2 cellular contexts compared by ENCODE assay signal in the genomic region with DNA sequence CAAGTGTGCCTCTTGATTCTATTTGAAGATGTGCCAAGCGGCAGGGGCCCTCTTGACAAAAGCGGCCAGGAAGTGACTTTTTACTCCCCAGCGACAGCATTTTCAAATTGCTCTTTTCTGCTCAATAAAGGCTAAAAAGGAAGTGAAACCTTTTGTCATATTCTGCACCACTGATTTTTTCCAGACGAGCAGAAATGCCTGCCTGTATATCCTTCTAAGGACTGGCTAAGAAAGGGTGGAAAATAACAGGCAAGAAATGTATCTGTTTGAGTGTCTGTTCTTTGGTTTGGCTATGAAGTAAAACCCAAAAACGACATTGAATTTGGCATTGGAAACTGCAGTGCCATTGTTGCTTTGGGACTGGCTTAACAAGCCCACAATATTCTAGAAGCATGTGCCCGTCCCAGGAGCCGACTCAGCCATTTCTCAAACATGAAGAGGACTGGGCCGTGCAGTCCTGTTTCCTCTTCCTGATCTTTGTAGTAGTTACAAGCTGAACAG.
TF ChIP-seq lines count a peak whose summit lies in the region.

No MANE protein-coding gene starts in this region.

TF ChIP-seq in liver, 16 proteins besides CTCF, POLR2A, EP300 and RAD21:
- TF ChIP-seq GABPA (IDR thresholded peaks at IDR 0.05 in 1 of 2, conservative IDR thresholded peaks at IDR 0.05 in 1 of 2) (no peak), NR2F2 (IDR thresholded peaks at IDR 0.05) (no peak), YY1 (IDR thresholded peaks at IDR 0.05) (no peak), TAF1 (conservative IDR thresholded peaks at IDR 0.05) (no peak), EGR1 (IDR thresholded peaks at IDR 0.05; ENCODE audit: low read depth in 2 of 2) (no peak), FOXA2 (IDR thresholded peaks at IDR 0.05) (no peak), HNF4G (IDR thresholded peaks at IDR 0.05) (no peak), RXRA (IDR thresholded peaks at IDR 0.05) (no peak), SP1 (IDR thresholded peaks at IDR 0.05) (no peak), HNF4A (conservative IDR thresholded peaks at IDR 0.05) (no peak), FOXA1 (IDR thresholded peaks at IDR 0.05) (no peak)
- TF ChIP-seq, protein P1, sequence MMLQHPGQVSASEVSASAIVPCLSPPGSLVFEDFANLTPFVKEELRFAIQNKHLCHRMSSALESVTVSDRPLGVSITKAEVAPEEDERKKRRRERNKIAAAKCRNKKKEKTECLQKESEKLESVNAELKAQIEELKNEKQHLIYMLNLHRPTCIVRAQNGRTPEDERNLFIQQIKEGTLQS (IDR thresholded peaks at IDR 0.05) = no peak
- TF ChIP-seq, protein P2, sequence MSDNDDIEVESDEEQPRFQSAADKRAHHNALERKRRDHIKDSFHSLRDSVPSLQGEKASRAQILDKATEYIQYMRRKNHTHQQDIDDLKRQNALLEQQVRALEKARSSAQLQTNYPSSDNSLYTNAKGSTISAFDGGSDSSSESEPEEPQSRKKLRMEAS (IDR thresholded peaks at IDR 0.05) = no peak
- TF ChIP-seq, protein P3, sequence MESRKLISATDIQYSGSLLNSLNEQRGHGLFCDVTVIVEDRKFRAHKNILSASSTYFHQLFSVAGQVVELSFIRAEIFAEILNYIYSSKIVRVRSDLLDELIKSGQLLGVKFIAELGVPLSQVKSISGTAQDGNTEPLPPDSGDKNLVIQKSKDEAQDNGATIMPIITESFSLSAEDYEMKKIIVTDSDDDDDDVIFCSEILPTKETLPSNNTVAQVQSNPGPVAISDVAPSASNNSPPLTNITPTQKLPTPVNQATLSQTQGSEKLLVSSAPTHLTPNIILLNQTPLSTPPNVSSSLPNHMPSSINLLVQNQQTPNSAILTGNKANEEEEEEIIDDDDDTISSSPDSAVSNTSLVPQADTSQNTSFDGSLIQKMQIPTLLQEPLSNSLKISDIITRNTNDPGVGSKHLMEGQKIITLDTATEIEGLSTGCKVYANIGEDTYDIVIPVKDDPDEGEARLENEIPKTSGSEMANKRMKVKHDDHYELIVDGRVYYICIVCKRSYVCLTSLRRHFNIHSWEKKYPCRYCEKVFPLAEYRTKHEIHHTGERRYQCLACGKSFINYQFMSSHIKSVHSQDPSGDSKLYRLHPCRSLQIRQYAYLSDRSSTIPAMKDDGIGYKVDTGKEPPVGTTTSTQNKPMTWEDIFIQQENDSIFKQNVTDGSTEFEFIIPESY (IDR thresholded peaks at IDR 0.05) = no peak
- TF ChIP-seq, protein P4, sequence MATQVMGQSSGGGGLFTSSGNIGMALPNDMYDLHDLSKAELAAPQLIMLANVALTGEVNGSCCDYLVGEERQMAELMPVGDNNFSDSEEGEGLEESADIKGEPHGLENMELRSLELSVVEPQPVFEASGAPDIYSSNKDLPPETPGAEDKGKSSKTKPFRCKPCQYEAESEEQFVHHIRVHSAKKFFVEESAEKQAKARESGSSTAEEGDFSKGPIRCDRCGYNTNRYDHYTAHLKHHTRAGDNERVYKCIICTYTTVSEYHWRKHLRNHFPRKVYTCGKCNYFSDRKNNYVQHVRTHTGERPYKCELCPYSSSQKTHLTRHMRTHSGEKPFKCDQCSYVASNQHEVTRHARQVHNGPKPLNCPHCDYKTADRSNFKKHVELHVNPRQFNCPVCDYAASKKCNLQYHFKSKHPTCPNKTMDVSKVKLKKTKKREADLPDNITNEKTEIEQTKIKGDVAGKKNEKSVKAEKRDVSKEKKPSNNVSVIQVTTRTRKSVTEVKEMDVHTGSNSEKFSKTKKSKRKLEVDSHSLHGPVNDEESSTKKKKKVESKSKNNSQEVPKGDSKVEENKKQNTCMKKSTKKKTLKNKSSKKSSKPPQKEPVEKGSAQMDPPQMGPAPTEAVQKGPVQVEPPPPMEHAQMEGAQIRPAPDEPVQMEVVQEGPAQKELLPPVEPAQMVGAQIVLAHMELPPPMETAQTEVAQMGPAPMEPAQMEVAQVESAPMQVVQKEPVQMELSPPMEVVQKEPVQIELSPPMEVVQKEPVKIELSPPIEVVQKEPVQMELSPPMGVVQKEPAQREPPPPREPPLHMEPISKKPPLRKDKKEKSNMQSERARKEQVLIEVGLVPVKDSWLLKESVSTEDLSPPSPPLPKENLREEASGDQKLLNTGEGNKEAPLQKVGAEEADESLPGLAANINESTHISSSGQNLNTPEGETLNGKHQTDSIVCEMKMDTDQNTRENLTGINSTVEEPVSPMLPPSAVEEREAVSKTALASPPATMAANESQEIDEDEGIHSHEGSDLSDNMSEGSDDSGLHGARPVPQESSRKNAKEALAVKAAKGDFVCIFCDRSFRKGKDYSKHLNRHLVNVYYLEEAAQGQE (IDR thresholded peaks at IDR 0.05) = no peak

TF ChIP-seq in HepG2, 621 proteins besides CTCF, POLR2A, EP300 and RAD21:
- TF ChIP-seq ZNF547 (CRISPR knock-in tag; IDR thresholded peaks at IDR 0.05) (no peak), RXRB (CRISPR knock-in tag; IDR thresholded peaks at IDR 0.05; ENCODE audit: borderline replicate concordance) (no peak), ZNF749 (CRISPR knock-in tag; IDR thresholded peaks at IDR 0.05; ENCODE audit: borderline replicate concordance) (no peak), SMARCE1 (IDR thresholded peaks at IDR 0.05; ENCODE audit: borderline replicate concordance) (no peak), PPARG (CRISPR knock-in tag; conservative IDR thresholded peaks at IDR 0.05) (no peak), IKZF4 (CRISPR knock-in tag; IDR thresholded peaks at IDR 0.05; ENCODE audit: borderline replicate concordance, low read depth, not compliant biosample characterization) (no peak), RARG (CRISPR knock-in tag; IDR thresholded peaks at IDR 0.05; ENCODE audit: low read depth) (no peak)
- TF ChIP-seq, protein P5, sequence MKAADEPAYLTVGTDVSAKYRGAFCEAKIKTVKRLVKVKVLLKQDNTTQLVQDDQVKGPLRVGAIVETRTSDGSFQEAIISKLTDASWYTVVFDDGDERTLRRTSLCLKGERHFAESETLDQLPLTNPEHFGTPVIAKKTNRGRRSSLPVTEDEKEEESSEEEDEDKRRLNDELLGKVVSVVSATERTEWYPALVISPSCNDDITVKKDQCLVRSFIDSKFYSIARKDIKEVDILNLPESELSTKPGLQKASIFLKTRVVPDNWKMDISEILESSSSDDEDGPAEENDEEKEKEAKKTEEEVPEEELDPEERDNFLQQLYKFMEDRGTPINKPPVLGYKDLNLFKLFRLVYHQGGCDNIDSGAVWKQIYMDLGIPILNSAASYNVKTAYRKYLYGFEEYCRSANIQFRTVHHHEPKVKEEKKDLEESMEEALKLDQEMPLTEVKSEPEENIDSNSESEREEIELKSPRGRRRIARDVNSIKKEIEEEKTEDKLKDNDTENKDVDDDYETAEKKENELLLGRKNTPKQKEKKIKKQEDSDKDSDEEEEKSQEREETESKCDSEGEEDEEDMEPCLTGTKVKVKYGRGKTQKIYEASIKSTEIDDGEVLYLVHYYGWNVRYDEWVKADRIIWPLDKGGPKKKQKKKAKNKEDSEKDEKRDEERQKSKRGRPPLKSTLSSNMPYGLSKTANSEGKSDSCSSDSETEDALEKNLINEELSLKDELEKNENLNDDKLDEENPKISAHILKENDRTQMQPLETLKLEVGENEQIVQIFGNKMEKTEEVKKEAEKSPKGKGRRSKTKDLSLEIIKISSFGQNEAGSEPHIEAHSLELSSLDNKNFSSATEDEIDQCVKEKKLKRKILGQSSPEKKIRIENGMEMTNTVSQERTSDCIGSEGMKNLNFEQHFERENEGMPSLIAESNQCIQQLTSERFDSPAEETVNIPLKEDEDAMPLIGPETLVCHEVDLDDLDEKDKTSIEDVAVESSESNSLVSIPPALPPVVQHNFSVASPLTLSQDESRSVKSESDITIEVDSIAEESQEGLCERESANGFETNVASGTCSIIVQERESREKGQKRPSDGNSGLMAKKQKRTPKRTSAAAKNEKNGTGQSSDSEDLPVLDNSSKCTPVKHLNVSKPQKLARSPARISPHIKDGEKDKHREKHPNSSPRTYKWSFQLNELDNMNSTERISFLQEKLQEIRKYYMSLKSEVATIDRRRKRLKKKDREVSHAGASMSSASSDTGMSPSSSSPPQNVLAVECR (CRISPR knock-in tag; IDR thresholded peaks at IDR 0.05; ENCODE audit: borderline replicate concordance) = no peak
- TF ChIP-seq, protein P6, sequence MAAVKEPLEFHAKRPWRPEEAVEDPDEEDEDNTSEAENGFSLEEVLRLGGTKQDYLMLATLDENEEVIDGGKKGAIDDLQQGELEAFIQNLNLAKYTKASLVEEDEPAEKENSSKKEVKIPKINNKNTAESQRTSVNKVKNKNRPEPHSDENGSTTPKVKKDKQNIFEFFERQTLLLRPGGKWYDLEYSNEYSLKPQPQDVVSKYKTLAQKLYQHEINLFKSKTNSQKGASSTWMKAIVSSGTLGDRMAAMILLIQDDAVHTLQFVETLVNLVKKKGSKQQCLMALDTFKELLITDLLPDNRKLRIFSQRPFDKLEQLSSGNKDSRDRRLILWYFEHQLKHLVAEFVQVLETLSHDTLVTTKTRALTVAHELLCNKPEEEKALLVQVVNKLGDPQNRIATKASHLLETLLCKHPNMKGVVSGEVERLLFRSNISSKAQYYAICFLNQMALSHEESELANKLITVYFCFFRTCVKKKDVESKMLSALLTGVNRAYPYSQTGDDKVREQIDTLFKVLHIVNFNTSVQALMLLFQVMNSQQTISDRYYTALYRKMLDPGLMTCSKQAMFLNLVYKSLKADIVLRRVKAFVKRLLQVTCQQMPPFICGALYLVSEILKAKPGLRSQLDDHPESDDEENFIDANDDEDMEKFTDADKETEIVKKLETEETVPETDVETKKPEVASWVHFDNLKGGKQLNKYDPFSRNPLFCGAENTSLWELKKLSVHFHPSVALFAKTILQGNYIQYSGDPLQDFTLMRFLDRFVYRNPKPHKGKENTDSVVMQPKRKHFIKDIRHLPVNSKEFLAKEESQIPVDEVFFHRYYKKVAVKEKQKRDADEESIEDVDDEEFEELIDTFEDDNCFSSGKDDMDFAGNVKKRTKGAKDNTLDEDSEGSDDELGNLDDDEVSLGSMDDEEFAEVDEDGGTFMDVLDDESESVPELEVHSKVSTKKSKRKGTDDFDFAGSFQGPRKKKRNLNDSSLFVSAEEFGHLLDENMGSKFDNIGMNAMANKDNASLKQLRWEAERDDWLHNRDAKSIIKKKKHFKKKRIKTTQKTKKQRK (IDR thresholded peaks at IDR 0.05; ENCODE audit: low read length) = no peak
- TF ChIP-seq, protein P7, sequence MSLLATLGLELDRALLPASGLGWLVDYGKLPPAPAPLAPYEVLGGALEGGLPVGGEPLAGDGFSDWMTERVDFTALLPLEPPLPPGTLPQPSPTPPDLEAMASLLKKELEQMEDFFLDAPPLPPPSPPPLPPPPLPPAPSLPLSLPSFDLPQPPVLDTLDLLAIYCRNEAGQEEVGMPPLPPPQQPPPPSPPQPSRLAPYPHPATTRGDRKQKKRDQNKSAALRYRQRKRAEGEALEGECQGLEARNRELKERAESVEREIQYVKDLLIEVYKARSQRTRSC (CRISPR knock-in tag; IDR thresholded peaks at IDR 0.05; ENCODE audit: low read depth) = no peak
- TF ChIP-seq, protein P8, sequence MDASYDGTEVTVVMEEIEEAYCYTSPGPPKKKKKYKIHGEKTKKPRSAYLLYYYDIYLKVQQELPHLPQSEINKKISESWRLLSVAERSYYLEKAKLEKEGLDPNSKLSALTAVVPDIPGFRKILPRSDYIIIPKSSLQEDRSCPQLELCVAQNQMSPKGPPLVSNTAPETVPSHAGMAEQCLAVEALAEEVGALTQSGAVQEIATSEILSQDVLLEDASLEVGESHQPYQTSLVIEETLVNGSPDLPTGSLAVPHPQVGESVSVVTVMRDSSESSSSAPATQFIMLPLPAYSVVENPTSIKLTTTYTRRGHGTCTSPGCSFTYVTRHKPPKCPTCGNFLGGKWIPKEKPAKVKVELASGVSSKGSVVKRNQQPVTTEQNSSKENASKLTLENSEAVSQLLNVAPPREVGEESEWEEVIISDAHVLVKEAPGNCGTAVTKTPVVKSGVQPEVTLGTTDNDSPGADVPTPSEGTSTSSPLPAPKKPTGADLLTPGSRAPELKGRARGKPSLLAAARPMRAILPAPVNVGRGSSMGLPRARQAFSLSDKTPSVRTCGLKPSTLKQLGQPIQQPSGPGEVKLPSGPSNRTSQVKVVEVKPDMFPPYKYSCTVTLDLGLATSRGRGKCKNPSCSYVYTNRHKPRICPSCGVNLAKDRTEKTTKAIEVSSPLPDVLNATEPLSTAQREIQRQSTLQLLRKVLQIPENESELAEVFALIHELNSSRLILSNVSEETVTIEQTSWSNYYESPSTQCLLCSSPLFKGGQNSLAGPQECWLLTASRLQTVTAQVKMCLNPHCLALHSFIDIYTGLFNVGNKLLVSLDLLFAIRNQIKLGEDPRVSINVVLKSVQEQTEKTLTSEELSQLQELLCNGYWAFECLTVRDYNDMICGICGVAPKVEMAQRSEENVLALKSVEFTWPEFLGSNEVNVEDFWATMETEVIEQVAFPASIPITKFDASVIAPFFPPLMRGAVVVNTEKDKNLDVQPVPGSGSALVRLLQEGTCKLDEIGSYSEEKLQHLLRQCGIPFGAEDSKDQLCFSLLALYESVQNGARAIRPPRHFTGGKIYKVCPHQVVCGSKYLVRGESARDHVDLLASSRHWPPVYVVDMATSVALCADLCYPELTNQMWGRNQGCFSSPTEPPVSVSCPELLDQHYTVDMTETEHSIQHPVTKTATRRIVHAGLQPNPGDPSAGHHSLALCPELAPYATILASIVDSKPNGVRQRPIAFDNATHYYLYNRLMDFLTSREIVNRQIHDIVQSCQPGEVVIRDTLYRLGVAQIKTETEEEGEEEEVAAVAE (CRISPR knock-in tag; IDR thresholded peaks at IDR 0.05; ENCODE audit: borderline replicate concordance) = no peak
